27 cellular contexts compared by ENCODE assay signal in the genomic region with DNA sequence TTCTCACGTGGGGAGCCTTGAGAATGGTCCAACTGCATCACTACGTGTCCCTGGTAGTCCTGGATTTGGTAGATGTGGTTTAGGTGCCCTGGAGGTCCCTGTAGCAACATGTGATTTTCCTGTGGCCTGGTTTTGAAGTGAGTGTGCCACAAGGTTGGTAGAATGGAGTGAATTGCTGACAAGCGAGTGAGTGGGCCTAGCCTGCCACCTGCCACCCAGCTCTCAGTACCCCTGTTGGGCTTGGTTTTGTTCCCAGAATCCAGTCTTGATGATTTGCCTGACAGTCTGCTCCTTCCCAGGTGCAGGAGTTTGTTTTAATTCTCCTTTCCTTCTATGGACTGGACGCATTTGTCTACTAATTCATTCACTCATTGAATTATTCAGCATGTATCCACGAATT.
"Had no signal": no experiment of that assay in that cellular context is flagged by ENCODE, and none has a peak within 500 bp of the region (broad histone marks: within the 10 kb centered on the region; RNA-seq: fewer than 3 reads in every experiment).

No MANE protein-coding gene starts in this region.

- H3K9me3 Mint-ChIP-seq: activated naive CD4-positive, alpha-beta T cell treated with anti-CD3 and anti-CD28 coated beads, Interleukin-2, amount 50 U/mL, for 24 hours; activated T-helper 1 cell treated with anti-CD3 and anti-CD28 coated beads, Interleukin-12 subunit alpha, Interleukin-12 subunit beta, Interleukin-2, Interleukin-4 antibody, amounts not matched to agents 30 ng/mL and 10 ng/mL and 1 ng/mL, durations not matched to agents 14 hours and 24 hours and 36 hours; IgD-negative memory B cell; T-helper 1 cell treated with Interleukin-12 subunit alpha and Interleukin-12 subunit beta and Interleukin-4 antibody, amounts not matched to agents 30 μg/mL and 1 μg/mL, for 36 hours had no signal

- H3K9me3 ChIP-seq: breast epithelium, Peyer's patch, SJSA1 had no signal

- H3K4me3 Mint-ChIP-seq: activated naive CD4-positive, alpha-beta T cell treated with anti-CD3 and anti-CD28 coated beads, Interleukin-2, amount 50 U/mL, for 24 hours; activated T-helper 1 cell treated with anti-CD3 and anti-CD28 coated beads, Interleukin-12 subunit alpha, Interleukin-12 subunit beta, Interleukin-2, Interleukin-4 antibody, amounts not matched to agents 30 ng/mL and 10 ng/mL and 1 ng/mL, durations not matched to agents 14 hours and 24 hours and 36 hours; IgD-negative memory B cell; T-helper 1 cell treated with Interleukin-12 subunit alpha and Interleukin-12 subunit beta and Interleukin-4 antibody, amounts not matched to agents 30 μg/mL and 1 μg/mL, for 36 hours had no signal

- H3K27ac ChIP-seq: breast epithelium, Peyer's patch, RWPE1, SJSA1 had no signal

- H3K4me3 ChIP-seq: breast epithelium, Peyer's patch, SJSA1 had no signal

- H3K36me3 ChIP-seq: breast epithelium, Peyer's patch, SJSA1 had no signal

- H3K27me3 ChIP-seq: breast epithelium, Peyer's patch, SJSA1 had no signal

- H3K36me3 Mint-ChIP-seq: activated naive CD4-positive, alpha-beta T cell treated with anti-CD3 and anti-CD28 coated beads, Interleukin-2, amount 50 U/mL, for 24 hours had no signal

- DNase-seq: activated CD4-positive, alpha-beta T cell treated with anti-CD3 and anti-CD28 coated beads for 4 hours; activated CD4-positive, alpha-beta T cell treated with anti-CD3 and anti-CD28 coated beads, Interleukin-2, amount 50 U/mL, for 4 hours; activated CD4-positive, CD25-positive, alpha-beta regulatory T cell; activated effector memory CD4-positive, alpha-beta T cell treated with Interleukin-2 at 50 U/mL for 16 hours; activated naive CD4-positive, alpha-beta T cell; activated T-cell treated with anti-CD3 and anti-CD28 coated beads, Interleukin-2, amount 50 U/mL, for 1 hour; aorta; caudate nucleus; KG1; NCI-H1092; NCI-H1417 treated with DMSO at 0.1 percent for 48 hours; NCI-H1694; NCI-H2029; NCI-H2107; NCI-H2171 treated with DMSO at 0.1 percent for 48 hours; NCI-H226; NCI-H526; SHP77; T-helper 9 cell had no signal

- H3K27ac Mint-ChIP-seq: activated naive CD4-positive, alpha-beta T cell treated with anti-CD3 and anti-CD28 coated beads, Interleukin-2, amount 50 U/mL, for 24 hours; activated T-helper 1 cell treated with anti-CD3 and anti-CD28 coated beads, Interleukin-12 subunit alpha, Interleukin-12 subunit beta, Interleukin-2, Interleukin-4 antibody, amounts not matched to agents 30 ng/mL and 10 ng/mL and 1 ng/mL, durations not matched to agents 14 hours and 24 hours and 36 hours; IgD-negative memory B cell had no signal
